9 cellular contexts compared by ENCODE assay signal in genomic region chr4:121138014-121138413, GRCh38. TPM values are rescaled to one million over a fixed set of nuclear protein-coding genes. Genes with fewer than 3 reads are reported as not detected.
DNase-seq lines count a peak whose midpoint lies in the region; ATAC-seq and TF ChIP-seq lines count a peak whose summit lies in the region.
"Had no signal": no experiment of that assay in that cellular context is flagged by ENCODE, and none has a peak within 500 bp of the region (broad histone marks: within the 10 kb centered on the region; RNA-seq: fewer than 3 reads in every experiment).

No MANE protein-coding gene starts in this region.

- intact Hi-C loops in body of pancreas (cut with DNase I) = no loop called here

- ATAC-seq in GM18868 (IDR thresholded peaks at IDR 0.05; ENCODE audit: unreplicated experiment) (peak; percentile 37), HG02798 (IDR thresholded peaks at IDR 0.05; ENCODE audit: poor library complexity, unreplicated experiment) (peak; percentile 66), body of pancreas (no peak)

- H3K4me3 ChIP-seq in body of pancreas = no peak overlapping the region

- DNase-seq in activated T-cell treated with anti-CD3 and anti-CD28 coated beads for 48 hours (ENCODE audit: low read depth) (peak; percentile 38), mucosa of gallbladder (ENCODE audit: low spot score) (no peak), body of pancreas (no peak), RPMI8226 (no peak), RWPE1 (ENCODE audit: low spot score) (no peak)
- DNase-seq in stimulated activated CD4-positive, alpha-beta T cell treated with anti-CD3 and anti-CD28 coated beads, Interleukin-4, amount 100 ng/mL, for 24 hours = peak; percentile 60
- DNase-seq: mesenchymal stem cell had no signal

- H3K9me3 ChIP-seq in body of pancreas = no peaks in the 10 kb centered on the region

- 84 to 85% methylated on average over 2 of the region's 2 CpGs for WGBS in body of pancreas, 2 donors

- TF ChIP-seq CTCF in body of pancreas (IDR thresholded peaks at IDR 0.05) (no peak), RWPE1 (conservative IDR thresholded peaks at IDR 0.05; ENCODE audit: low read depth) (no peak)

- POLR2A ChIA-PET in RWPE1 (lab: Yijun Ruan, JAX; ENCODE audit: low non-redundant PET) = no interaction called here

- no peak for TF ChIP-seq POLR2A in body of pancreas (IDR thresholded peaks at IDR 0.05)

- no peaks in the 10 kb centered on the region for H3K27me3 ChIP-seq in body of pancreas

- CTCF ChIA-PET in RWPE1 (lab: Yijun Ruan, JAX) = interaction anchor here (0.6 kb wide), 2 partner anchors 8 to 324 kb away, joined by 3 read pairs; no protein-coding TSS in a partner anchor

- no peak overlapping the region for H3K27ac ChIP-seq in body of pancreas
- H3K27ac ChIP-seq in RWPE1 = no peak overlapping the region

- H3K36me3 ChIP-seq in body of pancreas (replicated peaks in 1 of 2; ENCODE audit: insufficient read depth in 1 of 2, low read depth in 2 of 2) = no peaks in the 10 kb centered on the region

- H3K4me1 ChIP-seq in body of pancreas = no peaks in the 10 kb centered on the region

RNA-seq across cellular contexts. Expression of gene TNIP3, which starts 26.1 kb away (rescaled TPM):
- total RNA-seq in mucosa of gallbladder (0.32 TPM), body of pancreas (not detected)

Comparison
In these comparisons a context has a peak if more than half of its experiments do, and no peak if none do; other contexts are left out.
1. DNase-seq: peak in activated T-cell treated with anti-CD3 and anti-CD28 coated beads for 48 hours (single experiment) and stimulated activated CD4-positive, alpha-beta T cell treated with anti-CD3 and anti-CD28 coated beads, Interleukin-4, amount 100 ng/mL, for 24 hours (single experiment); none in mucosa of gallbladder (single experiment), body of pancreas (0 of 4), RPMI8226 (single experiment) and RWPE1 (single experiment).